9 cellular contexts compared by ENCODE assay signal in genomic region chr3:173584834-173585831, GRCh38.
DNase-seq lines count a peak whose midpoint lies in the region; ATAC-seq and TF ChIP-seq lines count a peak whose summit lies in the region.
"Had no signal": no experiment of that assay in that cellular context is flagged by ENCODE, and none has a peak within 500 bp of the region (broad histone marks: within the 10 kb centered on the region; RNA-seq: fewer than 3 reads in every experiment).

No MANE protein-coding gene starts in this region.

- H3K9ac ChIP-seq in iPS-18a (ENCODE audit: low read length), result peak overlapping the region; percentile 76

- H3K36me3 ChIP-seq in iPS-18a (ENCODE audit: control insufficient read depth, low read depth, low read length), result no peaks in the 10 kb centered on the region
- no peaks in the 10 kb centered on the region for H3K36me3 ChIP-seq in gastrocnemius medialis

- no peaks in the 10 kb centered on the region for H3K9me3 Mint-ChIP-seq in activated CD4-positive, alpha-beta T cell treated with anti-CD3 and anti-CD28 coated beads, Interleukin-2, amount 10 ng/mL, durations not matched to agents 7 days and 5 days
- no peaks in the 10 kb centered on the region for H3K9me3 Mint-ChIP-seq in activated CD4-positive, alpha-beta T cell treated with anti-CD3 and anti-CD28 coated beads for 36 hours (ENCODE audit: low read depth)

- intact Hi-C loops in activated CD4-positive, alpha-beta T cell treated with anti-CD3 and anti-CD28 coated beads for 36 hours (cut with DNase I, micrococcal nuclease), result loop anchor here (5.0 kb wide), 1 partner anchor 188 kb away; the partner anchor contains the start of gene NLGN1 (in 2 of the 2)
- intact Hi-C loops in gastrocnemius medialis (cut with DNase I; ENCODE audit: low total_unique reads), result no loop called here

- peaks cover 21% of the 10 kb centered on the region for H3K27me3 Mint-ChIP-seq in activated CD4-positive, alpha-beta T cell treated with anti-CD3 and anti-CD28 coated beads, Interleukin-2, amount 10 ng/mL, durations not matched to agents 7 days and 5 days
- H3K27me3 Mint-ChIP-seq in activated CD4-positive, alpha-beta T cell treated with anti-CD3 and anti-CD28 coated beads for 36 hours, result peaks cover 18% of the 10 kb centered on the region

- TF ChIP-seq CTCF in astrocyte of the spinal cord (IDR thresholded peaks at IDR 0.05; ENCODE audit: low read depth, low read length), result no peak
- no peak for TF ChIP-seq CTCF in gastrocnemius medialis (IDR thresholded peaks at IDR 0.05 in 4 of 5, conservative IDR thresholded peaks at IDR 0.05 in 1 of 5)

- H3K36me3 Mint-ChIP-seq in activated CD4-positive, alpha-beta T cell treated with anti-CD3 and anti-CD28 coated beads, Interleukin-2, amount 10 ng/mL, durations not matched to agents 7 days and 5 days (ENCODE audit: low read depth), result no peaks in the 10 kb centered on the region
- no peaks in the 10 kb centered on the region for H3K36me3 Mint-ChIP-seq in activated CD4-positive, alpha-beta T cell treated with anti-CD3 and anti-CD28 coated beads for 36 hours (ENCODE audit: low read depth)

- ATAC-seq in activated CD4-positive, alpha-beta T cell treated with anti-CD3 and anti-CD28 coated beads for 36 hours, result no peak
- ATAC-seq in gastrocnemius medialis (no peak), HG02973 (IDR thresholded peaks at IDR 0.05; ENCODE audit: unreplicated experiment) (no peak), HG03571 (IDR thresholded peaks at IDR 0.05; ENCODE audit: unreplicated experiment) (no peak)

- no peak for TF ChIP-seq POLR2A in gastrocnemius medialis (IDR thresholded peaks at IDR 0.05)

- in situ Hi-C loops in astrocyte of the spinal cord (cut with HindIII; ENCODE audit: low sequenced_read_pairs), result no loop called here
- in situ Hi-C loops in gastrocnemius medialis (cut with MboI; ENCODE audit: low sequenced_read_pairs in 4 of 4), result no loop called here

- H3K27ac Mint-ChIP-seq in activated CD4-positive, alpha-beta T cell treated with anti-CD3 and anti-CD28 coated beads, Interleukin-2, amount 10 ng/mL, durations not matched to agents 7 days and 5 days, result peak overlapping the region; percentile 31
- H3K27ac Mint-ChIP-seq in activated CD4-positive, alpha-beta T cell treated with anti-CD3 and anti-CD28 coated beads for 36 hours, result no peak overlapping the region

- H3K27ac ChIP-seq in iPS-18a (ENCODE audit: low read length), result peak overlapping the region; percentile 80
- no peak overlapping the region for H3K27ac ChIP-seq in gastrocnemius medialis
- H3K27ac ChIP-seq: C4-2B had no signal

- H3K4me3 Mint-ChIP-seq in activated CD4-positive, alpha-beta T cell treated with anti-CD3 and anti-CD28 coated beads, Interleukin-2, amount 10 ng/mL, durations not matched to agents 7 days and 5 days, result no peak overlapping the region
- H3K4me3 Mint-ChIP-seq in activated CD4-positive, alpha-beta T cell treated with anti-CD3 and anti-CD28 coated beads for 36 hours, result no peak overlapping the region

- H3K4me1 ChIP-seq in iPS-18a (ENCODE audit: control insufficient read depth, low read depth, low read length) (peaks cover 26% of the 10 kb centered on the region), gastrocnemius medialis (peaks cover 5 to 11% of the 10 kb centered on the region in 2 donors)

- no peak for DNase-seq in activated CD4-positive, alpha-beta T cell treated with anti-CD3 and anti-CD28 coated beads, Interleukin-2, amount 10 ng/mL, durations not matched to agents 7 days and 5 days
- no peak for DNase-seq in activated CD4-positive, alpha-beta T cell treated with anti-CD3 and anti-CD28 coated beads for 36 hours
- DNase-seq in astrocyte of the spinal cord (ENCODE audit: low read depth, low spot score) (peak; percentile 74), gastrocnemius medialis (no peak)
- no peak for DNase-seq in activated CD4-positive, alpha-beta T cell treated with anti-CD3 and anti-CD28 coated beads for 1 hour

- CTCF ChIA-PET in activated CD4-positive, alpha-beta T cell treated with anti-CD3 and anti-CD28 coated beads, Interleukin-2, amount 10 ng/mL, durations not matched to agents 7 days and 5 days (lab: Charles Lee), result no interaction called here
- CTCF ChIA-PET in activated CD4-positive, alpha-beta T cell treated with anti-CD3 and anti-CD28 coated beads for 36 hours (lab: Charles Lee), result interaction anchor here (0.6 kb wide), 1 partner anchor 835 kb away, joined by 3 read pairs; the partner anchor contains the start of gene ECT2

- peaks cover 6% of the 10 kb centered on the region for H3K4me1 Mint-ChIP-seq in activated CD4-positive, alpha-beta T cell treated with anti-CD3 and anti-CD28 coated beads, Interleukin-2, amount 10 ng/mL, durations not matched to agents 7 days and 5 days
- H3K4me1 Mint-ChIP-seq in activated CD4-positive, alpha-beta T cell treated with anti-CD3 and anti-CD28 coated beads for 36 hours, result peaks cover 11% of the 10 kb centered on the region

- H3K9me3 ChIP-seq in iPS-18a (ENCODE audit: control insufficient read depth, low read depth, low read length) (no peaks in the 10 kb centered on the region), gastrocnemius medialis (no peaks in the 10 kb centered on the region)

- H3K4me3 ChIP-seq in astrocyte of the spinal cord (ENCODE audit: low read depth, low read length) (peak overlapping the region; percentile 62), iPS-18a (ENCODE audit: low read length) (peak overlapping the region; percentile 85), gastrocnemius medialis (peak overlapping the region; percentile 42 to 58 (median 46))

- POLR2A ChIA-PET in activated CD4-positive, alpha-beta T cell treated with anti-CD3 and anti-CD28 coated beads, Interleukin-2, amount 10 ng/mL, durations not matched to agents 7 days and 5 days (lab: Charles Lee), result no interaction called here
- POLR2A ChIA-PET in activated CD4-positive, alpha-beta T cell treated with anti-CD3 and anti-CD28 coated beads for 36 hours (lab: Charles Lee), result no interaction called here

- peaks cover 7% of the 10 kb centered on the region for H3K27me3 ChIP-seq in iPS-18a (ENCODE audit: control insufficient read depth, insufficient read depth, low read length)
- peaks cover 7 to 19% (median 10%) of the 10 kb centered on the region in 3 donors for H3K27me3 ChIP-seq in gastrocnemius medialis
